Comparison of ENCODE assay signal across 25 cellular contexts in genomic region chr13:21324793-21325192, GRCh38.
DNase-seq lines count a peak whose midpoint lies in the region; ATAC-seq, FAIRE-seq and TF ChIP-seq lines count a peak whose summit lies in the region.
"Had no signal": no experiment of that assay in that cellular context is flagged by ENCODE, and none has a peak within 500 bp of the region (broad histone marks: within the 10 kb centered on the region; RNA-seq: fewer than 3 reads in every experiment).

No MANE protein-coding gene starts in this region.

- H3K27me3 Mint-ChIP-seq in activated naive CD8-positive, alpha-beta T cell treated with anti-CD3 and anti-CD28 coated beads, Interleukin-2, amount 50 U/mL, for 24 hours: no peaks in the 10 kb centered on the region
- H3K27me3 Mint-ChIP-seq in activated T-cell treated with anti-CD3 and anti-CD28 coated beads, Interleukin-2, amount 50 U/mL, for 4 hours (ENCODE audit: low read depth): no peaks in the 10 kb centered on the region
- H3K27me3 Mint-ChIP-seq: activated naive CD4-positive, alpha-beta T cell treated with anti-CD3 and anti-CD28 coated beads, Interleukin-2, amount 50 U/mL, for 24 hours; naive thymus-derived CD8-positive, alpha-beta T cell had no signal

- no peak for FAIRE-seq in GM12891 (lab: Jason Lieb, UNC)
- peak; percentile 55 for FAIRE-seq in GM19239 (lab: Jason Lieb, UNC)
- FAIRE-seq: G401.6 had no signal

- H3K36me3 Mint-ChIP-seq in activated naive CD8-positive, alpha-beta T cell treated with anti-CD3 and anti-CD28 coated beads, Interleukin-2, amount 50 U/mL, for 24 hours (ENCODE audit: low read depth): peaks cover 2% of the 10 kb centered on the region
- H3K36me3 Mint-ChIP-seq in activated T-cell treated with anti-CD3 and anti-CD28 coated beads, Interleukin-2, amount 50 U/mL, for 4 hours (ENCODE audit: insufficient read depth): peaks cover 13% of the 10 kb centered on the region

- no peak overlapping the region for H3K27ac Mint-ChIP-seq in activated naive CD8-positive, alpha-beta T cell treated with anti-CD3 and anti-CD28 coated beads, Interleukin-2, amount 50 U/mL, for 24 hours
- H3K27ac Mint-ChIP-seq: activated CD8-positive, alpha-beta T cell treated with anti-CD3 and anti-CD28 coated beads, Interleukin-2, amount 10 ng/mL, durations not matched to agents 7 days and 5 days; activated naive CD4-positive, alpha-beta T cell treated with anti-CD3 and anti-CD28 coated beads, Interleukin-2, amount 50 U/mL, for 24 hours had no signal

- ATAC-seq in activated naive CD8-positive, alpha-beta T cell treated with anti-CD3 and anti-CD28 coated beads, Interleukin-2, amount 50 U/mL, for 24 hours: no peak
- no peak for ATAC-seq in activated T-cell treated with anti-CD3 and anti-CD28 coated beads, Interleukin-2, amount 50 U/mL, for 4 hours
- ATAC-seq: activated CD8-positive, alpha-beta T cell treated with anti-CD3 and anti-CD28 coated beads, Interleukin-2, amount 10 ng/mL, durations not matched to agents 7 days and 5 days; lower lobe of right lung; naive thymus-derived CD8-positive, alpha-beta T cell; Panc1; psoas muscle had no signal

- no peaks in the 10 kb centered on the region for H3K9me3 Mint-ChIP-seq in activated naive CD8-positive, alpha-beta T cell treated with anti-CD3 and anti-CD28 coated beads, Interleukin-2, amount 50 U/mL, for 24 hours
- no peaks in the 10 kb centered on the region for H3K9me3 Mint-ChIP-seq in activated T-cell treated with anti-CD3 and anti-CD28 coated beads, Interleukin-2, amount 50 U/mL, for 4 hours
- H3K9me3 Mint-ChIP-seq: activated naive CD4-positive, alpha-beta T cell treated with anti-CD3 and anti-CD28 coated beads, Interleukin-2, amount 50 U/mL, for 24 hours; naive thymus-derived CD8-positive, alpha-beta T cell had no signal

- DNase-seq in GM12891 (ENCODE audit: insufficient read length, low spot score) (no peak), GM19239 (ENCODE audit: insufficient read length, low spot score) (no peak), MV-4-11 (lab: John Stamatoyannopoulos, UW) (peak; percentile 41), kidney tubule cell (ENCODE audit: low spot score) (peak; percentile 40), hypothalamus (lab: John Stamatoyannopoulos, UW) (no peak)
- no peak for DNase-seq in activated naive CD8-positive, alpha-beta T cell treated with anti-CD3 and anti-CD28 coated beads, Interleukin-2, amount 50 U/mL, for 24 hours
- no peak for DNase-seq in activated T-cell treated with anti-CD3 and anti-CD28 coated beads, Interleukin-2, amount 50 U/mL, for 4 hours
- DNase-seq: activated CD8-positive, alpha-beta T cell treated with anti-CD3 and anti-CD28 coated beads, Interleukin-2, amount 10 ng/mL, durations not matched to agents 7 days and 5 days; C1 segment of cervical spinal cord; dorsolateral prefrontal cortex; foreskin melanocyte; GM23248; KG1; lower lobe of right lung; MG63; naive thymus-derived CD8-positive, alpha-beta T cell; NCI-H146; NCI-H226; NCI-H69; psoas muscle; SHP77 treated with DMSO at 0.1 percent for 48 hours; stimulated activated CD4-positive, alpha-beta T cell treated with anti-CD3 and anti-CD28 coated beads, Interleukin-4, amount 100 ng/mL, for 1 hour had no signal

- no peak overlapping the region for H3K4me3 Mint-ChIP-seq in activated naive CD8-positive, alpha-beta T cell treated with anti-CD3 and anti-CD28 coated beads, Interleukin-2, amount 50 U/mL, for 24 hours
- no peak overlapping the region for H3K4me3 Mint-ChIP-seq in activated T-cell treated with anti-CD3 and anti-CD28 coated beads, Interleukin-2, amount 50 U/mL, for 4 hours
- H3K4me3 Mint-ChIP-seq: activated CD8-positive, alpha-beta T cell treated with anti-CD3 and anti-CD28 coated beads, Interleukin-2, amount 10 ng/mL, durations not matched to agents 7 days and 5 days; activated naive CD4-positive, alpha-beta T cell treated with anti-CD3 and anti-CD28 coated beads, Interleukin-2, amount 50 U/mL, for 24 hours had no signal

- peaks cover 18% of the 10 kb centered on the region for H3K4me1 Mint-ChIP-seq in activated naive CD8-positive, alpha-beta T cell treated with anti-CD3 and anti-CD28 coated beads, Interleukin-2, amount 50 U/mL, for 24 hours
- peaks cover 15% of the 10 kb centered on the region for H3K4me1 Mint-ChIP-seq in activated T-cell treated with anti-CD3 and anti-CD28 coated beads, Interleukin-2, amount 50 U/mL, for 4 hours (ENCODE audit: low read depth)
- H3K4me1 Mint-ChIP-seq: activated naive CD4-positive, alpha-beta T cell treated with anti-CD3 and anti-CD28 coated beads, Interleukin-2, amount 50 U/mL, for 24 hours had no signal

- TF ChIP-seq POLR2A in GM12891 (IDR thresholded peaks at IDR 0.05; ENCODE audit: low read depth, low read length): no peak

TF ChIP-seq in GM12891, 5 proteins besides CTCF, POLR2A, EP300 and RAD21:
- TF ChIP-seq SPI1 (IDR thresholded peaks at IDR 0.05; ENCODE audit: low read depth, low read length) (peak; percentile 71), POU2F2 (IDR thresholded peaks at IDR 0.05; ENCODE audit: low read depth, low read length) (no peak), TAF1 (IDR thresholded peaks at IDR 0.05; ENCODE audit: low read depth, low read length) (no peak)

Comparison
In these comparisons a context has a peak if more than half of its experiments do, and no peak if none do; other contexts are left out.
1. DNase-seq: peak in MV-4-11 (single experiment) and kidney tubule cell (single experiment); none in GM12891 (single experiment), GM19239 (single experiment), activated naive CD8-positive, alpha-beta T cell treated with anti-CD3 and anti-CD28 coated beads, Interleukin-2, amount 50 U/mL, for 24 hours (single experiment), activated T-cell treated with anti-CD3 and anti-CD28 coated beads, Interleukin-2, amount 50 U/mL, for 4 hours (single experiment) and hypothalamus (0 of 51).